ENCODE assay signal across 8 cellular contexts in genomic region chr6:26033942-26034354, GRCh38. TPM values are rescaled to one million over a fixed set of nuclear protein-coding genes. Genes with fewer than 3 reads are reported as not detected.
DNase-seq lines count a peak whose midpoint lies in the region; ATAC-seq and TF ChIP-seq lines count a peak whose summit lies in the region.

No MANE protein-coding gene starts in this region.

- TSS peak; percentile 93 for BruUV-seq in Calu3 (replicated peaks; lab: Mats Ljungman, UMichigan)

- no peak for ATAC-seq in RWPE2 (ENCODE audit: low read depth)
- ATAC-seq in aorta (ENCODE audit: low FRiP score), result peak; percentile 81

- H3K27ac Mint-ChIP-seq in Calu3 (ENCODE audit: unreplicated experiment), result peak overlapping the region; percentile 100

- peak overlapping the region; percentile 88 for H3K4me3 Mint-ChIP-seq in Calu3 (ENCODE audit: low read depth, unreplicated experiment)

- H3K4me3 ChIP-seq in RWPE2 (ENCODE audit: severe bottlenecking) (peak overlapping the region; percentile 47), muscle layer of duodenum (ENCODE audit: low read depth in 1 of 2, low read length in 2 of 2) (peak overlapping the region; percentile 67 to 85), aorta (ENCODE audit: low read length in 2 of 2) (peak overlapping the region; percentile 4 to 20)

- 0 to 3% methylated on average over 19 of the region's 19 CpGs for WGBS in aorta, 2 donors

- H3K4me1 Mint-ChIP-seq in Calu3 (ENCODE audit: low read depth, unreplicated experiment), result peaks cover 55% of the 10 kb centered on the region

- TF ChIP-seq CTCF in Calu3 (IDR thresholded peaks at IDR 0.05; ENCODE audit: unreplicated experiment) (no peak), RWPE2 (IDR thresholded peaks at IDR 0.05; ENCODE audit: poor library complexity, severe bottlenecking) (no peak)

- peaks cover 54% of the 10 kb centered on the region for H3K36me3 Mint-ChIP-seq in Calu3 (ENCODE audit: insufficient read depth, unreplicated experiment)

- no peaks in the 10 kb centered on the region for H3K36me3 ChIP-seq in RWPE2 (ENCODE audit: low read depth)
- no peaks in the 10 kb centered on the region for H3K36me3 ChIP-seq in muscle layer of duodenum (ENCODE audit: control insufficient read depth in 1 of 2, insufficient read depth in 2 of 2, low read length in 2 of 2)
- H3K36me3 ChIP-seq in aorta (ENCODE audit: control insufficient read depth in 1 of 2, insufficient read depth in 2 of 2, low read length in 1 of 2), result no peaks in the 10 kb centered on the region

- H3K4me1 ChIP-seq in RWPE2 (ENCODE audit: insufficient read depth, poor library complexity, severe bottlenecking) (peaks cover 5% of the 10 kb centered on the region), muscle layer of duodenum (ENCODE audit: control insufficient read depth in 1 of 2, insufficient read depth in 2 of 2, low read length in 2 of 2) (peaks cover 5 to 7% of the 10 kb centered on the region in 2 donors), aorta (ENCODE audit: control insufficient read depth in 1 of 2, insufficient read depth in 2 of 2, low read length in 2 of 2) (no peaks in the 10 kb centered on the region)

- H3K27me3 ChIP-seq in RWPE2 (ENCODE audit: insufficient read depth, poor library complexity, severe bottlenecking) (no peaks in the 10 kb centered on the region), muscle layer of duodenum (ENCODE audit: low read depth, low read length) (no peaks in the 10 kb centered on the region), aorta (ENCODE audit: control insufficient read depth in 1 of 2, insufficient read depth in 2 of 2, low read length in 1 of 2) (no peaks in the 10 kb centered on the region)

- H3K27ac ChIP-seq in RWPE2 (ENCODE audit: poor library complexity, severe bottlenecking) (peak overlapping the region; percentile 94), muscle layer of duodenum (ENCODE audit: low read length) (peak overlapping the region; percentile 91), aorta (ENCODE audit: low read depth in 1 of 2, low read length in 2 of 2) (peak overlapping the region; percentile 80 to 97)

- no peaks in the 10 kb centered on the region for H3K9me3 Mint-ChIP-seq in Calu3 (ENCODE audit: low read depth, unreplicated experiment)

- H3K27me3 Mint-ChIP-seq in Calu3 (ENCODE audit: unreplicated experiment), result no peaks in the 10 kb centered on the region

- CTCF ChIA-PET in Calu3 (lab: Charles Lee), result interaction anchor here (1.0 kb wide), 1 partner anchor 164 kb away, joined by 4 read pairs; no protein-coding TSS in a partner anchor

- intact Hi-C loops in Calu3 (cut with micrococcal nuclease; ENCODE audit: unreplicated experiment), result loop anchor here (2.0 to 5.0 kb wide), 2 partner anchors 21 to 163 kb away; a partner anchor contains a TSS
- intact Hi-C loops in aorta (cut with DNase I), result loop anchor here (2.0 to 10.0 kb wide), 2 partner anchors 21 to 151 kb away; a partner anchor contains a TSS

- DNase-seq in Calu3 (no peak), RWPE2 (ENCODE audit: low spot score) (no peak), ecto neural progenitor cell (ENCODE audit: low spot score) (peak; percentile 78), aorta (peak in 1 of 2 donors; percentile 87), DMS 273 treated with DMSO at 0.1 percent for 48 hours (lab: John Stamatoyannopoulos, UW) (no peak), AG08396 (ENCODE audit: low spot score) (no peak), NOMO-1 treated with DMSO at 0.1 percent for 48 hours (lab: John Stamatoyannopoulos, UW; ENCODE audit: unreplicated experiment) (no peak)

- H3K9me3 ChIP-seq in RWPE2 (ENCODE audit: severe bottlenecking) (no peaks in the 10 kb centered on the region), muscle layer of duodenum (ENCODE audit: control insufficient read depth in 1 of 2, low read length in 2 of 2) (no peaks in the 10 kb centered on the region), aorta (ENCODE audit: control insufficient read depth, low read length) (no peaks in the 10 kb centered on the region)

RNA-seq across cellular contexts. Expression of gene HFE, which starts 53.3 kb away (rescaled TPM):
- total RNA-seq in Calu3 (2022) (24.9 and 27.1 TPM in 2 replicates), aorta (10 to 100 TPM in 1 of 2 donors, 1 to 10 TPM in 1; 5.6 to 17.9 TPM)
- polyA plus RNA-seq in aorta, result 1 to 10 TPM; 3.9 to 6.7 TPM

Comparison
In these comparisons a context has a peak if more than half of its experiments do, and no peak if none do; other contexts are left out.
1. H3K4me3 ChIP-seq: peak in every context shown above with its lines; median percentile 76 in muscle layer of duodenum; 47 in RWPE2; 12 in aorta.